Comparison of ENCODE assay signal across 15 cellular contexts in genomic region chr6:1901556-1901955, GRCh38.
DNase-seq lines count a peak whose midpoint lies in the region; ATAC-seq and TF ChIP-seq lines count a peak whose summit lies in the region.
"Had no signal": no experiment of that assay in that cellular context is flagged by ENCODE, and none has a peak within 500 bp of the region (broad histone marks: within the 10 kb centered on the region; RNA-seq: fewer than 3 reads in every experiment).

No MANE protein-coding gene starts in this region.

- intact Hi-C loops in mammary epithelial cell (cut with micrococcal nuclease), result no loop called here

- no peak overlapping the region for H3K4me2 ChIP-seq in mammary epithelial cell (ENCODE audit: insufficient read depth, low read depth, low read length)

- H3K9me3 Mint-ChIP-seq in type B pancreatic cell, result peaks cover 3% of the 10 kb centered on the region
- H3K9me3 Mint-ChIP-seq: effector memory CD8-positive, alpha-beta T cell had no signal

- no peaks in the 10 kb centered on the region for H3K36me3 ChIP-seq in mammary epithelial cell (ENCODE audit: insufficient read depth, low read length)
- H3K36me3 ChIP-seq: BE2C had no signal

- H3K4me3 ChIP-seq in AG04449 (ENCODE audit: low read depth, low read length) (no peak overlapping the region), mammary epithelial cell (replicated peaks in 1 of 3; ENCODE audit: insufficient read depth in 1 of 3, low read depth in 2 of 3, low read length in 3 of 3) (no peak overlapping the region)

- H3K27ac ChIP-seq in mammary epithelial cell (ENCODE audit: insufficient read depth, low read depth, low read length), result no peak overlapping the region
- H3K27ac ChIP-seq: parathyroid adenoma had no signal

- H3K4me1 Mint-ChIP-seq in type B pancreatic cell (ENCODE audit: unreplicated experiment), result peaks cover 18% of the 10 kb centered on the region

- in situ Hi-C loops in mammary epithelial cell (cut with MboI; ENCODE audit: low sequenced_read_pairs in 2 of 2), result no loop called here

- WGBS in mammary epithelial cell (ENCODE audit: low coverage, missing lambda C conversion rate), result 100% methylated on average over 1 of the region's 1 CpG

- no peaks in the 10 kb centered on the region for H3K9me3 ChIP-seq in mammary epithelial cell (replicated peaks; ENCODE audit: insufficient read depth, low read length)
- H3K9me3 ChIP-seq: BE2C had no signal

- POLR2A ChIA-PET in AG04449 (lab: Yijun Ruan, JAX), result no interaction called here

- H3K4me3 Mint-ChIP-seq in type B pancreatic cell, result no peak overlapping the region
- H3K4me3 Mint-ChIP-seq: effector memory CD8-positive, alpha-beta T cell had no signal

- no peak overlapping the region for H3K27ac Mint-ChIP-seq in type B pancreatic cell
- H3K27ac Mint-ChIP-seq: effector memory CD8-positive, alpha-beta T cell had no signal

- no peak for ATAC-seq in GM21619 (IDR thresholded peaks at IDR 0.05; ENCODE audit: unreplicated experiment)
- ATAC-seq: effector memory CD8-positive, alpha-beta T cell; HCT116 had no signal

- no peak overlapping the region for H3K9ac ChIP-seq in mammary epithelial cell (ENCODE audit: insufficient read depth, low read length)
- H3K9ac ChIP-seq: parathyroid adenoma had no signal

- H3K36me3 Mint-ChIP-seq in type B pancreatic cell, result peaks cover 5% of the 10 kb centered on the region

- no TSS peak for BruUV-seq in mammary epithelial cell (replicated peaks; lab: Mats Ljungman, UMichigan)

- H3K27me3 Mint-ChIP-seq in type B pancreatic cell, result peaks cover 10% of the 10 kb centered on the region
- H3K27me3 Mint-ChIP-seq: effector memory CD8-positive, alpha-beta T cell had no signal

- CTCF ChIA-PET in AG04449 (lab: Yijun Ruan, JAX) (no interaction called here), mammary epithelial cell (lab: Charles Lee; ENCODE audit: low non-redundant PET) (no interaction called here)

- no peaks in the 10 kb centered on the region for H3K27me3 ChIP-seq in mammary epithelial cell (ENCODE audit: insufficient read depth, low read length)
- H3K27me3 ChIP-seq: BE2C had no signal

- H3K4me1 ChIP-seq in mammary epithelial cell (ENCODE audit: insufficient read depth, low read length), result no peaks in the 10 kb centered on the region
- H3K4me1 ChIP-seq: parathyroid adenoma had no signal

- dilution Hi-C loops in mammary epithelial cell (cut with HindIII; ENCODE audit: low sequenced_read_pairs), result no loop called here

- TF ChIP-seq CTCF in AG04449 (IDR thresholded peaks at IDR 0.05; ENCODE audit: insufficient read depth, low read length, missing control alignments), result no peak
- no peak for TF ChIP-seq CTCF in mammary epithelial cell (conservative IDR thresholded peaks at IDR 0.05 in 1 of 2, IDR thresholded peaks at IDR 0.05 in 1 of 2; ENCODE audit: extremely low read depth in 1 of 2, insufficient read depth in 1 of 2, low read depth in 1 of 2, low read length in 2 of 2)
- no peak for TF ChIP-seq CTCF in type B pancreatic cell (conservative IDR thresholded peaks at IDR 0.05)

- no peaks in the 10 kb centered on the region for H3K79me2 ChIP-seq in mammary epithelial cell (ENCODE audit: insufficient read depth, low read length)
- H3K79me2 ChIP-seq: parathyroid adenoma had no signal

- DNase-seq in AG04449 (ENCODE audit: low read depth, low spot score) (peak; percentile 37), HT1080 (ENCODE audit: low read depth) (peak; percentile 74), mammary epithelial cell (peak; percentile 64), kidney glomerular epithelial cell (lab: John Stamatoyannopoulos, UW) (peak; percentile 37), globus pallidus (ENCODE audit: low spot score) (no peak), NCI-H1930 (lab: John Stamatoyannopoulos, UW) (no peak), type B pancreatic cell (ENCODE audit: extremely low spot score, unreplicated experiment) (no peak)
- DNase-seq: BE2C; effector memory CD8-positive, alpha-beta T cell; NCI-H146; NCI-H526 treated with DMSO at 0.1 percent for 48 hours; SIG-M5 had no signal

- H4K20me1 ChIP-seq in mammary epithelial cell (ENCODE audit: insufficient read depth, low read length), result no peaks in the 10 kb centered on the region

- H2AFZ ChIP-seq in mammary epithelial cell (ENCODE audit: low read depth, low read length), result no peak overlapping the region
- H2AFZ ChIP-seq: parathyroid adenoma had no signal

Comparison
In these comparisons a context has a peak if more than half of its experiments do, and no peak if none do; other contexts are left out.
1. DNase-seq: peak in AG04449 (single experiment), HT1080 (single experiment), mammary epithelial cell (single experiment) and kidney glomerular epithelial cell (single experiment); none in globus pallidus (single experiment), NCI-H1930 (0 of 2) and type B pancreatic cell (single experiment).